Comparison of ENCODE assay signal across 1 cellular context in the genomic region with DNA sequence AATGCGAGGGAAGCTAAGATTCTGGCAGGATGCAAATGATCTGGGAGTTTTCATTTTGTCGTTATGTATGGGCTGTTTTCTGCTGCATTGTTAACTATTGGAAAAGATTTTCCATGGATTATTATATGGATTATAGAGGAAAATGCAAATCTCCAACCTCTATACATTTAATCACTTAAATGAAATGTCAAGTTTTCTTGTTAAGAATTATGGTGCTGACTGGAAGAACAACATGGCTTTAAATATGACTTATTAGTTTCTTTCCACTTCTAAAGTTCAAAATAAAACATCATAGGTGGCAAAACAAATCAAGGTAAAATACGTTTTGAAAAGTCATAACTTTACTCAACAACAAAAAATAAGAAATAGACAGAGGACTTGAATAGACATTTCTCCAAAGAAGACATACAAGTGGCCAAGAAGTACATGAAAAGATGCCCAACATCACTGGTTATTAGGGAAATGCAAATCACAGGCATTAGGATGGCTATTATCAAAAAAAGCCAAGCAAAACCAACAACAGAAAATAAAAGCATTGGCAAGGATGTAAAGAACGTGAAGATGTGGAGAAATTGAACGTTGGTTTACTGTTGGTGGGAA.
TF ChIP-seq lines count a peak whose summit lies in the region.

No MANE protein-coding gene starts in this region.

TF ChIP-seq in endothelial cell of umbilical vein, 7 proteins besides CTCF, POLR2A, EP300 and RAD21 (continued from another document):
- TF ChIP-seq GATA2 (IDR thresholded peaks at IDR 0.05; ENCODE audit: insufficient read depth, insufficient read length, low read depth, low read length) (no peak), FOS (IDR thresholded peaks at IDR 0.05; ENCODE audit: borderline replicate concordance, insufficient read depth, low read length) (no peak), MYC (IDR thresholded peaks at IDR 0.05; ENCODE audit: low read depth, low read length) (no peak)
- TF ChIP-seq, protein P1, sequence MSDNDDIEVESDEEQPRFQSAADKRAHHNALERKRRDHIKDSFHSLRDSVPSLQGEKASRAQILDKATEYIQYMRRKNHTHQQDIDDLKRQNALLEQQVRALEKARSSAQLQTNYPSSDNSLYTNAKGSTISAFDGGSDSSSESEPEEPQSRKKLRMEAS (IDR thresholded peaks at IDR 0.05; ENCODE audit: insufficient read depth, insufficient read length), result no peak
